26 cellular contexts compared by ENCODE assay signal in the genomic region with DNA sequence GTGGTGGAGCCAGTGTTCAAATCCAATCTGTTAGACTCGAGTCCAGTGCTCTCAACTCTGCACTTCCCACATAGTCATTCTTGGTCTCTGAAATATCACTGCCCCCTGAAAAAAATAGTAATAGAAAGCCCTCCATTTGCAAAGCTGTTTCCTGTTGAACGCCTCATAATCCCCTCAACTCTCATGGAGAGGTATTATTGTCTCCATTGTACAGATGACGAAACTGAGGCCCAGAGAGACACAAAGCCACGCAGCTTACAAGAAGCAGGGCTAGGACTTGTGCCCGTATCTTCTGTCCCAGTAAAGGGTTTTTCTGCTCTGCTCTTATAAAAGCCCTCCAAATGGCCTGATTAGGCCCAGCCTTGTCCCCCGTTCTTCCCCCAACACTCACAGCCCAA. TPM values are rescaled to one million over a fixed set of nuclear protein-coding genes. Genes with fewer than 3 reads are reported as not detected.
DNase-seq lines count a peak whose midpoint lies in the region; ATAC-seq, FAIRE-seq and TF ChIP-seq lines count a peak whose summit lies in the region.
"Had no signal": no experiment of that assay in that cellular context is flagged by ENCODE, and none has a peak within 500 bp of the region (broad histone marks: within the 10 kb centered on the region; RNA-seq: fewer than 3 reads in every experiment).

No MANE protein-coding gene starts in this region.

- no peak for TF ChIP-seq RAD21 in K562 (CRISPR knock-in tag; conservative IDR thresholded peaks at IDR 0.05 in 1 of 2, IDR thresholded peaks at IDR 0.05 in 1 of 2)

- H3K4me3 Mint-ChIP-seq in activated naive CD4-positive, alpha-beta T cell treated with anti-CD3 and anti-CD28 coated beads, Interleukin-2, amount 50 U/mL, for 24 hours = no peak overlapping the region
- H3K4me3 Mint-ChIP-seq in naive thymus-derived CD8-positive, alpha-beta T cell = peak overlapping the region in 7 of 10 donors; percentile 10 to 82 (median 52)
- H3K4me3 Mint-ChIP-seq: activated T-helper 1 cell treated with anti-CD3 and anti-CD28 coated beads, Interleukin-12 subunit alpha, Interleukin-12 subunit beta, Interleukin-2, Interleukin-4 antibody, amounts not matched to agents 30 ng/mL and 10 ng/mL and 1 ng/mL, durations not matched to agents 14 hours and 24 hours and 36 hours; endodermal cell had no signal

- H3K36me3 ChIP-seq in K562 (ENCODE audit: control insufficient read depth, insufficient read depth, low read length) (no peaks in the 10 kb centered on the region), transverse colon (no peaks in the 10 kb centered on the region), suprapubic skin (no peaks in the 10 kb centered on the region)

- no peaks in the 10 kb centered on the region for H3K27me3 ChIP-seq in K562 (ENCODE audit: control insufficient read depth in 2 of 2, insufficient read depth in 2 of 2, low read length in 2 of 2)
- H3K27me3 ChIP-seq in transverse colon = no peaks in the 10 kb centered on the region
- H3K27me3 ChIP-seq in suprapubic skin = no peaks in the 10 kb centered on the region
- H3K27me3 ChIP-seq: foreskin keratinocyte had no signal

- CTCF ChIA-PET in K562 (lab: Yijun Ruan, JAX; ENCODE audit: low intra/inter-chr PET ratio) = no interaction called here

- peaks cover 3% of the 10 kb centered on the region for H3K9me1 ChIP-seq in K562 (ENCODE audit: control insufficient read depth, insufficient read depth, low read length)

- TF ChIP-seq POLR2A in K562 (conservative IDR thresholded peaks at IDR 0.05) (no peak), transverse colon (IDR thresholded peaks at IDR 0.05) (no peak), suprapubic skin (IDR thresholded peaks at IDR 0.05) (no peak)

- H2AFZ ChIP-seq in K562 (ENCODE audit: low read depth, low read length) = no peak overlapping the region

- intact Hi-C loops in K562 (cut with micrococcal nuclease) = no loop called here
- intact Hi-C loops in transverse colon (cut with DNase I; ENCODE audit: low total_unique reads) = no loop called here

- peak overlapping the region in 1 of 2 experiments; percentile 65; a peak in 2 of 4 replicates for H3K9ac ChIP-seq in K562 (ENCODE audit: insufficient read depth in 1 of 2, low read depth in 2 of 2, low read length in 2 of 2)

- H3K27ac ChIP-seq in K562 (ENCODE audit: extremely low read depth, low read depth, low read length) (no peak overlapping the region), transverse colon (peak overlapping the region; percentile 79 to 86 (median 80)), suprapubic skin (no peak overlapping the region)
- H3K27ac ChIP-seq: 22Rv1, foreskin keratinocyte had no signal

- DNase-seq in activated naive CD4-positive, alpha-beta T cell treated with anti-CD3 and anti-CD28 coated beads, Interleukin-2, amount 50 U/mL, for 16 hours = no peak
- DNase-seq in K562 (ENCODE audit: extremely low read depth in 1 of 4, low spot score in 3 of 4) = no peak
- DNase-seq in naive thymus-derived CD8-positive, alpha-beta T cell = no peak
- no peak for DNase-seq in transverse colon
- DNase-seq in urothelium cell line (ENCODE audit: low spot score) = no peak
- no peak for DNase-seq in suprapubic skin (ENCODE audit: low spot score in 2 of 2)
- DNase-seq: activated CD4-positive, CD25-positive, alpha-beta regulatory T cell; activated naive CD4-positive, alpha-beta T cell treated with anti-CD3 and anti-CD28 coated beads, Interleukin-2, amount 10 ng/mL, durations not matched to agents 7 days and 5 days; amygdala; endodermal cell; foreskin keratinocyte; NCI-H1105 treated with DMSO at 0.1 percent for 48 hours; NCI-H2029; NCI-H748 treated with DMSO at 0.1 percent for 48 hours; stimulated activated CD4-positive, alpha-beta T cell treated with anti-CD3 and anti-CD28 coated beads, Interleukin-2, amount 100 ng/mL, for 24 hours; substantia nigra had no signal

- H3K4me1 Mint-ChIP-seq in activated naive CD4-positive, alpha-beta T cell treated with anti-CD3 and anti-CD28 coated beads, Interleukin-2, amount 50 U/mL, for 24 hours = peaks cover 16% of the 10 kb centered on the region
- H3K4me1 Mint-ChIP-seq in naive thymus-derived CD8-positive, alpha-beta T cell = peaks cover 17 to 38% (median 24%) of the 10 kb centered on the region in 4 donors

- FAIRE-seq in K562 (lab: Jason Lieb, UNC) (no peak), urothelium cell line (lab: Jason Lieb, UNC) (no peak)
- FAIRE-seq: bronchial epithelial cell, colon, RCC 7860 had no signal

- peak overlapping the region; percentile 77 for H3K27ac Mint-ChIP-seq in activated naive CD4-positive, alpha-beta T cell treated with anti-CD3 and anti-CD28 coated beads, Interleukin-2, amount 50 U/mL, for 24 hours
- peak overlapping the region in 8 of 10 donors; percentile 36 to 88 (median 68) for H3K27ac Mint-ChIP-seq in naive thymus-derived CD8-positive, alpha-beta T cell
- H3K27ac Mint-ChIP-seq: activated T-helper 1 cell treated with anti-CD3 and anti-CD28 coated beads, Interleukin-12 subunit alpha, Interleukin-12 subunit beta, Interleukin-2, Interleukin-4 antibody, amounts not matched to agents 30 ng/mL and 10 ng/mL and 1 ng/mL, durations not matched to agents 14 hours and 24 hours and 36 hours; endodermal cell had no signal

- H3K4me1 ChIP-seq in K562 (replicated peaks in 1 of 2; ENCODE audit: control insufficient read depth in 2 of 2, insufficient read depth in 2 of 2, low read length in 2 of 2) = peaks cover 15 to 27% of the 10 kb centered on the region in 2 experiments; a peak in 4 of 5 replicates
- H3K4me1 ChIP-seq in transverse colon = peaks cover 7 to 23% (median 17%) of the 10 kb centered on the region in 4 donors
- H3K4me1 ChIP-seq in suprapubic skin = peaks cover 22% of the 10 kb centered on the region

- no peaks in the 10 kb centered on the region for H4K20me1 ChIP-seq in K562 (replicated peaks; ENCODE audit: control insufficient read depth, insufficient read depth, low read length)

- TF ChIP-seq EP300 in K562 (IDR thresholded peaks at IDR 0.05; ENCODE audit: low read length) (no peak), transverse colon (IDR thresholded peaks at IDR 0.05; ENCODE audit: low read depth) (no peak), suprapubic skin (IDR thresholded peaks at IDR 0.05) (no peak)

- H3K9me3 ChIP-seq in K562 (replicated peaks; ENCODE audit: control insufficient read depth, insufficient read depth, low read depth, low read length) = no peaks in the 10 kb centered on the region
- no peaks in the 10 kb centered on the region for H3K9me3 ChIP-seq in transverse colon
- H3K9me3 ChIP-seq in suprapubic skin = no peaks in the 10 kb centered on the region

- no peak overlapping the region for H3K4me2 ChIP-seq in K562 (ENCODE audit: insufficient read depth, low read length)
- H3K4me2 ChIP-seq: smooth muscle cell had no signal

- in situ Hi-C loops in K562 (cut with MboI) = no loop called here
- in situ Hi-C loops in transverse colon (cut with MboI; ENCODE audit: low pct_ligation_motif_present in 1 of 4, low pct_unique_long_range_greater_than_20kb in 1 of 4, low sequenced_read_pairs in 3 of 4) = loop anchor here in 1 of 4 donors (25.0 kb wide), 1 partner anchor 144 kb away; a partner anchor contains a TSS

- no peaks in the 10 kb centered on the region for H3K27me3 Mint-ChIP-seq in activated naive CD4-positive, alpha-beta T cell treated with anti-CD3 and anti-CD28 coated beads, Interleukin-2, amount 50 U/mL, for 24 hours
- peaks cover 0 to 2% (median 0%) of the 10 kb centered on the region in 5 donors for H3K27me3 Mint-ChIP-seq in naive thymus-derived CD8-positive, alpha-beta T cell

- no TSS peak for BruUV-seq in K562 (replicated peaks; lab: Mats Ljungman, UMichigan)

- ATAC-seq in K562 = no peak
- ATAC-seq in naive thymus-derived CD8-positive, alpha-beta T cell = no peak
- no peak for ATAC-seq in GM21360 (IDR thresholded peaks at IDR 0.05; ENCODE audit: unreplicated experiment)
- ATAC-seq: foreskin keratinocyte had no signal

- H3K36me3 Mint-ChIP-seq in activated naive CD4-positive, alpha-beta T cell treated with anti-CD3 and anti-CD28 coated beads, Interleukin-2, amount 50 U/mL, for 24 hours = no peaks in the 10 kb centered on the region
- no peaks in the 10 kb centered on the region for H3K36me3 Mint-ChIP-seq in naive thymus-derived CD8-positive, alpha-beta T cell
- H3K36me3 Mint-ChIP-seq: activated naive CD4-positive, alpha-beta T cell treated with anti-CD3 and anti-CD28 coated beads, Interleukin-2, amount 10 ng/mL, durations not matched to agents 7 days and 5 days; CD14-positive monocyte had no signal

- H3K4me3 ChIP-seq in K562 (no peak overlapping the region), transverse colon (no peak overlapping the region), suprapubic skin (no peak overlapping the region)
- H3K4me3 ChIP-seq: lung, smooth muscle cell had no signal

- POLR2A ChIA-PET in K562 (lab: Yijun Ruan, JAX) = interaction anchor here (1.1 to 3.3 kb wide), 3 partner anchors 10 to 13 kb away, joined by 3 to 21 read pairs (median 8); no protein-coding TSS in a partner anchor
- POLR2A ChIA-PET in naive thymus-derived CD8-positive, alpha-beta T cell (lab: Charles Lee) = interaction anchor here (2.1 kb wide), 1 partner anchor 11 kb away, joined by 28 read pairs; no protein-coding TSS in a partner anchor

- no peaks in the 10 kb centered on the region for H3K9me3 Mint-ChIP-seq in activated naive CD4-positive, alpha-beta T cell treated with anti-CD3 and anti-CD28 coated beads, Interleukin-2, amount 50 U/mL, for 24 hours
- no peaks in the 10 kb centered on the region for H3K9me3 Mint-ChIP-seq in naive thymus-derived CD8-positive, alpha-beta T cell
- H3K9me3 Mint-ChIP-seq: activated naive CD4-positive, alpha-beta T cell treated with anti-CD3 and anti-CD28 coated beads, Interleukin-2, amount 10 ng/mL, durations not matched to agents 7 days and 5 days; activated T-helper 1 cell treated with anti-CD3 and anti-CD28 coated beads, Interleukin-12 subunit alpha, Interleukin-12 subunit beta, Interleukin-2, Interleukin-4 antibody, amounts not matched to agents 30 ng/mL and 10 ng/mL and 1 ng/mL, durations not matched to agents 14 hours and 24 hours and 36 hours; endodermal cell had no signal

- no peak for TF ChIP-seq CTCF in K562 (IDR thresholded peaks at IDR 0.05 in 2 of 3, conservative IDR thresholded peaks at IDR 0.05 in 1 of 3; ENCODE audit: insufficient read depth in 2 of 3, low read depth in 1 of 3, low read length in 3 of 3)
- no peak for TF ChIP-seq CTCF in transverse colon (IDR thresholded peaks at IDR 0.05)
- TF ChIP-seq CTCF in suprapubic skin (IDR thresholded peaks at IDR 0.05) = no peak

- no peaks in the 10 kb centered on the region for H3K79me2 ChIP-seq in K562 (ENCODE audit: control insufficient read depth, insufficient read depth, low read length)

- WGBS in K562 (ENCODE audit: insufficient coverage, low coverage, missing lambda C conversion rate) = 47% methylated on average over 6 of the region's 6 CpGs
- WGBS in transverse colon (ENCODE audit: low coverage in 1 of 2), 2 donors = 88% methylated on average over 6 of the region's 6 CpGs; no CpG with 5 or more reads in 1 of the 2 donors
- 96% methylated on average over 6 of the region's 6 CpGs for WGBS in suprapubic skin

RNA-seq across cellular contexts. Expression of a gene that starts 6.2 kb away (rescaled TPM):
- total RNA-seq in K562 (2011; cell fraction: chromatin; rRNA removed; ENCODE audit: low replicate concordance) = 15.4 and 51.0 TPM in 2 replicates
- 25.4 and 38.4 TPM in 2 replicates for total RNA-seq in K562 (2011; cell fraction: nucleolus; rRNA removed)
- total RNA-seq in K562 (2011; cell fraction: nucleoplasm; rRNA removed) = 20.2 and 22.1 TPM in 2 replicates
- total RNA-seq in K562 (2014; rRNA removed) (6.3 and 7.0 TPM in 2 replicates), K562 (2014; rRNA removed; fragmentation: Illumina TruSeq; extraction: Trizol) (2.7 and 4.3 TPM in 2 replicates), K562 (2015; rRNA removed; fragmentation: Illumina TruSeq; extraction: Trizol) (5.2 and 6.0 TPM in 2 replicates), K562 (2021) (11.2 and 15.1 TPM in 2 replicates), transverse colon (10 to 100 TPM in 2 of 4 donors, 1 to 10 TPM in 2; 5.7 to 46.8 (median 10.8) TPM), suprapubic skin (10 to 100 TPM; 33.0 to 83.8 (median 45.7) TPM)
- polyA plus RNA-seq in K562 (2011; rRNA removed) (21.0 and 33.1 TPM in 2 replicates), K562 (2014; fragmentation: Illumina TruSeq; extraction: Trizol) (4.4 and 10.8 TPM in 2 replicates), K562 (2014; fragmentation: Nextera tagmentation; extraction: Ambion mirVana) (1 to 10 TPM in 1 of 2 experiments, under 1 TPM in 1; 0.73 to 1.1 TPM), K562 (2014; rRNA removed) (14.8 and 17.1 TPM in 2 replicates)
- 31.5 and 39.3 TPM in 2 replicates for polyA plus RNA-seq in K562 (2011; cell fraction: cytosol; rRNA removed)
- polyA plus RNA-seq in K562 (2011; cell fraction: nucleus; rRNA removed) = 84.8 and 93.8 TPM in 2 replicates
- polyA plus RNA-seq in K562 (2012) = 14.3 and 15.2 TPM in 2 replicates
- polyA minus RNA-seq in K562 (2011; rRNA and poly(A)+ RNA removed) = 7.3 and 9.1 TPM in 2 replicates
- 9.3 and 17.2 TPM in 2 replicates for polyA minus RNA-seq in K562 (2011; cell fraction: cytosol; rRNA and poly(A)+ RNA removed)
- 17.2 and 21.5 TPM in 2 replicates for polyA minus RNA-seq in K562 (2011; cell fraction: nucleus; rRNA and poly(A)+ RNA removed)
- 10 to 100 TPM; 11.9 to 12.7 TPM for total RNA-seq in naive thymus-derived CD8-positive, alpha-beta T cell
- 1 to 10 TPM; 6.4 to 8.9 (median 7.7) TPM for polyA plus RNA-seq in naive thymus-derived CD8-positive, alpha-beta T cell

RNA-seq across cellular contexts. Expression of a gene that starts 18.3 kb away (rescaled TPM):
- total RNA-seq in K562 (2011; cell fraction: chromatin; rRNA removed; ENCODE audit: low replicate concordance) = 6.0 and 32.3 TPM in 2 replicates
- 25.7 and 37.9 TPM in 2 replicates for total RNA-seq in K562 (2011; cell fraction: nucleolus; rRNA removed)
- 15.3 and 20.1 TPM in 2 replicates for total RNA-seq in K562 (2011; cell fraction: nucleoplasm; rRNA removed)
- total RNA-seq in K562 (2014; rRNA removed) (19.9 and 27.8 TPM in 2 replicates), K562 (2014; rRNA removed; fragmentation: Illumina TruSeq; extraction: Trizol) (3.3 and 3.7 TPM in 2 replicates), K562 (2015; rRNA removed; fragmentation: Illumina TruSeq; extraction: Trizol) (8.0 and 8.3 TPM in 2 replicates), K562 (2021) (17.8 and 20.9 TPM in 2 replicates), transverse colon (10 to 100 TPM in 1 of 4 donors, 1 to 10 TPM in 2, under 1 TPM in 1; 0.60 to 12.3 (median 4.3) TPM), suprapubic skin (10 to 100 TPM in 2 of 4 donors, 1 to 10 TPM in 2; 5.2 to 20.4 (median 12.7) TPM)
- polyA plus RNA-seq in K562 (2011; rRNA removed) (10.9 and 15.9 TPM in 2 replicates), K562 (2014; fragmentation: Illumina TruSeq; extraction: Trizol) (8.1 and 13.6 TPM in 2 replicates), K562 (2014; fragmentation: Nextera tagmentation; extraction: Ambion mirVana) (under 1 TPM; 0.17 to 0.32 TPM), K562 (2014; rRNA removed) (10.3 and 15.5 TPM in 2 replicates)
- polyA plus RNA-seq in K562 (2011; cell fraction: cytosol; rRNA removed) = 14.2 and 28.7 TPM in 2 replicates
- polyA plus RNA-seq in K562 (2011; cell fraction: nucleus; rRNA removed) = 22.8 and 30.9 TPM in 2 replicates
- 16.0 and 21.8 TPM in 2 replicates for polyA plus RNA-seq in K562 (2012)
- polyA minus RNA-seq in K562 (2011; rRNA and poly(A)+ RNA removed) = 11.8 and 19.8 TPM in 2 replicates
- polyA minus RNA-seq in K562 (2011; cell fraction: cytosol; rRNA and poly(A)+ RNA removed) = 18.6 and 24.7 TPM in 2 replicates
- polyA minus RNA-seq in K562 (2011; cell fraction: nucleus; rRNA and poly(A)+ RNA removed) = 21.7 and 22.7 TPM in 2 replicates
- total RNA-seq in naive thymus-derived CD8-positive, alpha-beta T cell = 1 to 10 TPM; 8.8 to 9.6 TPM
- polyA plus RNA-seq in naive thymus-derived CD8-positive, alpha-beta T cell = 1 to 10 TPM; 1.7 to 2.9 (median 2.7) TPM

Comparison
In these comparisons a context has a peak if more than half of its experiments do, and no peak if none do; other contexts are left out.
1. H3K27ac ChIP-seq: peak in transverse colon (4 of 4); none in K562 (single experiment) and suprapubic skin (single experiment).